In genomic region chr16:56450901-56451752, GRCh38 we compare ENCODE assay signal across 1 cellular context.
TF ChIP-seq lines count a peak whose summit lies in the region.

TSS of gene NUDT21 (minus strand) at chr16:56451332. CDS start at chr16:56451202, 130 bp downstream.
TSS of gene OGFOD1 (plus strand) at chr16:56451554. CDS start at chr16:56451613, 59 bp downstream.

TF ChIP-seq in K562, 482 proteins besides CTCF, POLR2A, EP300 and RAD21 (continued from another document and continues in another):
- TF ChIP-seq ZBTB9 (CRISPR knock-in tag; IDR thresholded peaks at IDR 0.05) (peak; percentile 14; the same call in 1 of the 2 replicates), ERF (CRISPR knock-in tag; IDR thresholded peaks at IDR 0.05) (0 out of 2 replicates have a peak, but pooled peaks have one; percentile 45), TBL1XR1 (IDR thresholded peaks at IDR 0.05; ENCODE audit: low read length in 2 of 2) (0 out of 4 replicates have a peak, but pooled peaks of 1 of the 2 experiments have one; percentile 14), ZNF408 (CRISPR knock-in tag; IDR thresholded peaks at IDR 0.05; ENCODE audit: low read depth) (no peak), ARHGAP35 (IDR thresholded peaks at IDR 0.05; ENCODE audit: partially characterized antibody) (no peak), MYC (IDR thresholded peaks at IDR 0.05; ENCODE audit: low read depth, low read length) (peak; percentile 84), MYC (CRISPR knock-in tag; IDR thresholded peaks at IDR 0.05; ENCODE audit: borderline replicate concordance, low read depth) (no peak), RERE (CRISPR knock-in tag; IDR thresholded peaks at IDR 0.05; ENCODE audit: borderline replicate concordance) (no peak), NCOA2 (IDR thresholded peaks at IDR 0.05; ENCODE audit: partially characterized antibody in 2 of 2) (no peak), ZNF764 (CRISPR knock-in tag; IDR thresholded peaks at IDR 0.05; ENCODE audit: low read depth) (no peak), IRF2 (CRISPR knock-in tag; IDR thresholded peaks at IDR 0.05) (0 out of 2 replicates have a peak, but pooled peaks have one; percentile 52), FOXJ2 (tag; IDR thresholded peaks at IDR 0.05) (0 out of 2 replicates have a peak, but pooled peaks have one; percentile 47), RBM34 (IDR thresholded peaks at IDR 0.05; ENCODE audit: borderline replicate concordance, insufficient read depth, low read length) (no peak), TEAD4 (IDR thresholded peaks at IDR 0.05; ENCODE audit: low read length) (no peak), TEAD4 (CRISPR knock-in tag; IDR thresholded peaks at IDR 0.05; ENCODE audit: borderline replicate concordance) (no peak), CHD2 (IDR thresholded peaks at IDR 0.05; ENCODE audit: low read depth, low read length) (peak; percentile 75), ELK1 (CRISPR knock-in tag; IDR thresholded peaks at IDR 0.05) (no peak), PHF21A (IDR thresholded peaks at IDR 0.05; ENCODE audit: borderline replicate concordance, low read depth) (no peak), ZNF224 (CRISPR knock-in tag; IDR thresholded peaks at IDR 0.05) (no peak), KDM1A (IDR thresholded peaks at IDR 0.05) (no peak), MAX (CRISPR knock-in tag; IDR thresholded peaks at IDR 0.05) (peak; percentile 32; the same call in 1 of the 2 replicates), MECOM (CRISPR knock-in tag; IDR thresholded peaks at IDR 0.05) (no peak), ZNF395 (CRISPR knock-in tag; IDR thresholded peaks at IDR 0.05) (peak; percentile 91), PHTF2 (CRISPR knock-in tag; IDR thresholded peaks at IDR 0.05) (no peak), ARID4B (CRISPR knock-in tag; IDR thresholded peaks at IDR 0.05) (peak; percentile 88), ZBED1 (IDR thresholded peaks at IDR 0.05) (no peak), CLOCK (CRISPR knock-in tag; IDR thresholded peaks at IDR 0.05; ENCODE audit: borderline replicate concordance) (no peak), RBM22 (IDR thresholded peaks at IDR 0.05; ENCODE audit: low read depth, low read length, poor library complexity, severe bottlenecking) (no peak), MTF1 (CRISPR knock-in tag; IDR thresholded peaks at IDR 0.05; ENCODE audit: borderline replicate concordance) (no peak), KLF6 (CRISPR knock-in tag; IDR thresholded peaks at IDR 0.05; ENCODE audit: borderline replicate concordance) (no peak), TSHZ1 (CRISPR knock-in tag; IDR thresholded peaks at IDR 0.05) (no peak), JUN (IDR thresholded peaks at IDR 0.05; ENCODE audit: borderline replicate concordance, low read depth, low read length) (no peak), JUN (CRISPR knock-in tag; IDR thresholded peaks at IDR 0.05; ENCODE audit: borderline replicate concordance) (no peak), NFIX (CRISPR knock-in tag; IDR thresholded peaks at IDR 0.05; ENCODE audit: low read depth) (no peak), JUND (IDR thresholded peaks at IDR 0.05; ENCODE audit: borderline replicate concordance, low read depth, low read length) (peak; percentile 47), JUND (tag; IDR thresholded peaks at IDR 0.05; ENCODE audit: borderline replicate concordance, low read depth, low read length) (no peak), ETV5 (CRISPR knock-in tag; IDR thresholded peaks at IDR 0.05; ENCODE audit: low read depth) (peak; percentile 80; the same call in 1 of the 2 replicates), ATF2 (CRISPR knock-in tag; IDR thresholded peaks at IDR 0.05) (no peak)
